Comparison of ENCODE assay signal across 8 cellular contexts in the genomic region with DNA sequence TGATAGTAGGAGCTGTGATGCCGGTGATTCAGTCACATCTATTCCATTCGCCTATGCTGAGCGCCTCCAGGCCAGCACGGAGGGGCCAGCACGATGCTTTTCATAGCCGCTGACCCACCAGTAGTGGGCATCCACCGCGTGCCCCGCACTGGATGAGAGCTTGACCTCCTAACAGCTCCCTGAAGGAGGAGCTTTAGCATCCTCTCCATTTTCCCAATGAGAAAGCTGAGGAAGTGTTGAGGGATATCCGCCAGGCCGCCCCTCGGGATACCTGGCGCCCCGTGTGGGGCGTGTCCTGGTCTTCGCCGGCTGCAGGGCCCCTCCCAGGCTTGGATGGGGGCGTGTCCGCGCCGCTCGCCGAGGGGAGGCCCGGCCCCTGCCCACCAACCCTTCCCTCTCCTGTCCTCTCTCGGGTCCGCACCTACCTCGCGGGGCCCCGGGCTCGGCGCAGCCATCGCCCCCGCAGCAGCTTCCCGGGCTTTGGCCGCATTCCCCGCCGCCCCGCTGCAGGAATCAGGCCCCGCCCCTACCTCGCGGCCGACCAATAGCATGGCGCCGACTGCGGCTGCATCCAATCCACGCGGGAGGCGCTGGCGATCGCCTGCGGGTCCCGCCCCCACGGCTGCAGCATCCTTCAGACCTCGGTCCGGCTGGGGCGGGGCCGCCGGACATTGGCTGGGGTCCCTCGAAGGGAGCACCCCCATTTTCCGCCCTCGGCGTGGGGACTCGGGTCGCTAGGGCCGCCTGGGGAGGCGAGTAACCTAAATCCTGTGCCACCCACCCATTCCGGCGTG. TPM values are rescaled to one million over a fixed set of nuclear protein-coding genes. Genes with fewer than 3 reads are reported as not detected.
DNase-seq lines count a peak whose midpoint lies in the region; ATAC-seq, FAIRE-seq and TF ChIP-seq lines count a peak whose summit lies in the region.

A gene with protein sequence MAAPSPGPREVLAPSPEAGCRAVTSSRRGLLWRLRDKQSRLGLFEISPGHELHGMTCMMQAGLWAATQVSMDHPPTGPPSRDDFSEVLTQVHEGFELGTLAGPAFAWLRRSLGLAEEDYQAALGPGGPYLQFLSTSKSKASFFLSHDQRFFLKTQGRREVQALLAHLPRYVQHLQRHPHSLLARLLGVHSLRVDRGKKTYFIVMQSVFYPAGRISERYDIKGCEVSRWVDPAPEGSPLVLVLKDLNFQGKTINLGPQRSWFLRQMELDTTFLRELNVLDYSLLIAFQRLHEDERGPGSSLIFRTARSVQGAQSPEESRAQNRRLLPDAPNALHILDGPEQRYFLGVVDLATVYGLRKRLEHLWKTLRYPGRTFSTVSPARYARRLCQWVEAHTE (minus strand): TSS at position 480 of the 794 bp plus-strand sequence. CDS start 25 bp downstream, at position 455.

- H3K36me3 ChIP-seq in thoracic aorta, result peaks cover 4% of the 10 kb centered on the region

- H3K4me3 Mint-ChIP-seq in activated naive CD4-positive, alpha-beta T cell treated with anti-CD3 and anti-CD28 coated beads, Interleukin-2, amount 10 ng/mL, durations not matched to agents 7 days and 5 days, result peak within 1 kb of the TSS; percentile 57
- peak within 1 kb of the TSS; percentile 86 for H3K4me3 Mint-ChIP-seq in neural crest cell

- no peaks in the 10 kb centered on the region for H3K27me3 ChIP-seq in thoracic aorta (replicated peaks; ENCODE audit: insufficient read depth)

- FAIRE-seq in frontal cortex (lab: Jason Lieb, UNC), result no peak

- peaks cover 51% of the 10 kb centered on the region for H3K4me1 Mint-ChIP-seq in activated naive CD4-positive, alpha-beta T cell treated with anti-CD3 and anti-CD28 coated beads, Interleukin-2, amount 10 ng/mL, durations not matched to agents 7 days and 5 days
- H3K4me1 Mint-ChIP-seq in neural crest cell, result peaks cover 29% of the 10 kb centered on the region

- peaks cover 11 to 25% of the 10 kb centered on the region in 2 donors for H3K4me1 ChIP-seq in thoracic aorta (ENCODE audit: control insufficient read depth in 1 of 2, low read depth in 2 of 2)

- POLR2A ChIA-PET in RWPE1 (lab: Yijun Ruan, JAX; ENCODE audit: low non-redundant PET), result interaction anchor here (0.5 kb wide), 1 partner anchor 76 kb away, joined by 6 read pairs; no protein-coding TSS in a partner anchor

- no peak for TF ChIP-seq CTCF in RWPE1 (conservative IDR thresholded peaks at IDR 0.05; ENCODE audit: low read depth)
- TF ChIP-seq CTCF in neural crest cell (conservative IDR thresholded peaks at IDR 0.05), result peak; percentile 33
- TF ChIP-seq CTCF in thoracic aorta (IDR thresholded peaks at IDR 0.05), result no peak

- H3K9me3 Mint-ChIP-seq in activated naive CD4-positive, alpha-beta T cell treated with anti-CD3 and anti-CD28 coated beads, Interleukin-2, amount 10 ng/mL, durations not matched to agents 7 days and 5 days, result no peaks in the 10 kb centered on the region
- H3K9me3 Mint-ChIP-seq in neural crest cell, result no peaks in the 10 kb centered on the region

- peak within 1 kb of the TSS; percentile 75 for H3K27ac ChIP-seq in RWPE1
- no peak within 1 kb of the TSS for H3K27ac ChIP-seq in thoracic aorta

- H3K9me3 ChIP-seq in thoracic aorta, result no peaks in the 10 kb centered on the region

- H3K4me3 ChIP-seq in thoracic aorta, result peak within 1 kb of the TSS; percentile 69

- ATAC-seq in GM21423 (IDR thresholded peaks at IDR 0.05; ENCODE audit: unreplicated experiment) (peak; percentile 74), thoracic aorta (ENCODE audit: insufficient number of reproducible peaks, low FRiP score, low read depth) (peak; percentile 52)

- CTCF ChIA-PET in RWPE1 (lab: Yijun Ruan, JAX), result interaction anchor here (0.5 to 3.4 kb wide), 6 partner anchors 9 to 340 kb away, joined by 3 to 15 read pairs (median 4); no protein-coding TSS in a partner anchor
- CTCF ChIA-PET in activated naive CD4-positive, alpha-beta T cell treated with anti-CD3 and anti-CD28 coated beads, Interleukin-2, amount 10 ng/mL, durations not matched to agents 7 days and 5 days (lab: Charles Lee), result interaction anchor here (0.6 to 2.3 kb wide), 4 partner anchors 9 to 243 kb away, joined by 5 to 13 read pairs (median 6); no protein-coding TSS in a partner anchor

- peaks cover 62% of the 10 kb centered on the region for H3K27me3 Mint-ChIP-seq in activated naive CD4-positive, alpha-beta T cell treated with anti-CD3 and anti-CD28 coated beads, Interleukin-2, amount 10 ng/mL, durations not matched to agents 7 days and 5 days
- H3K27me3 Mint-ChIP-seq in neural crest cell (ENCODE audit: low read depth), result peaks cover 60% of the 10 kb centered on the region

- peaks cover 11% of the 10 kb centered on the region for H3K36me3 Mint-ChIP-seq in activated naive CD4-positive, alpha-beta T cell treated with anti-CD3 and anti-CD28 coated beads, Interleukin-2, amount 10 ng/mL, durations not matched to agents 7 days and 5 days
- no peaks in the 10 kb centered on the region for H3K36me3 Mint-ChIP-seq in neural crest cell (ENCODE audit: low read depth)

- peak within 1 kb of the TSS; percentile 50 for H3K27ac Mint-ChIP-seq in activated naive CD4-positive, alpha-beta T cell treated with anti-CD3 and anti-CD28 coated beads, Interleukin-2, amount 10 ng/mL, durations not matched to agents 7 days and 5 days
- H3K27ac Mint-ChIP-seq in neural crest cell (ENCODE audit: unreplicated experiment), result peak within 1 kb of the TSS; percentile 13

- DNase-seq in DMS53 (lab: John Stamatoyannopoulos, UW) (peak; percentile 95), HT1080 (ENCODE audit: low read depth) (peak; percentile 79), RWPE1 (ENCODE audit: low spot score) (peak; percentile 99), frontal cortex (ENCODE audit: low spot score in 2 of 2) (peak; percentile 93 to 97), neural crest cell (ENCODE audit: low read depth, low spot score) (peak; percentile 86), thoracic aorta (ENCODE audit: low spot score) (no peak)
- DNase-seq in activated naive CD4-positive, alpha-beta T cell treated with anti-CD3 and anti-CD28 coated beads, Interleukin-2, amount 10 ng/mL, durations not matched to agents 7 days and 5 days, result peak; percentile 85

RNA-seq across cellular contexts. Expression of the gene that starts here (rescaled TPM):
- 0.73 and 0.98 TPM in 2 replicates for total RNA-seq in HT1080 (2014; rRNA removed; shearing (Covaris generic))
- 1.5 and 2.5 TPM in 2 replicates for polyA plus RNA-seq in HT1080 (2015; cell fraction: cytosol; rRNA removed)
- 15.1 and 18.7 TPM in 2 replicates for polyA plus RNA-seq in HT1080 (2015; cell fraction: nucleus; rRNA removed)
- total RNA-seq in frontal cortex, result 6.1 TPM
- 2.6 and 3.4 TPM in 2 replicates for total RNA-seq in neural crest cell
- 1 to 10 TPM; 6.0 to 8.8 TPM for total RNA-seq in thoracic aorta
